Comparison of ENCODE assay signal across 24 cellular contexts in genomic region chr7:12423995-12424745, GRCh38. TPM values are rescaled to one million over a fixed set of nuclear protein-coding genes. Genes with fewer than 3 reads are reported as not detected.
DNase-seq lines count a peak whose midpoint lies in the region; ATAC-seq, FAIRE-seq and TF ChIP-seq lines count a peak whose summit lies in the region.
"Had no signal": no experiment of that assay in that cellular context is flagged by ENCODE, and none has a peak within 500 bp of the region (broad histone marks: within the 10 kb centered on the region; RNA-seq: fewer than 3 reads in every experiment).

No MANE protein-coding gene starts in this region.

- no peak overlapping the region for H3K4me3 ChIP-seq in CD8-positive, alpha-beta memory T cell (ENCODE audit: low read length)
- H3K4me3 ChIP-seq: thoracic aorta had no signal

- H3K9me3 ChIP-seq in CD8-positive, alpha-beta memory T cell (ENCODE audit: low read length), result no peaks in the 10 kb centered on the region
- H3K9me3 ChIP-seq: thoracic aorta had no signal

- H3K27me3 Mint-ChIP-seq in WTC11 (ENCODE audit: low read depth) (no peaks in the 10 kb centered on the region), glutamatergic neuron (ENCODE audit: unreplicated experiment) (peaks cover 3% of the 10 kb centered on the region)
- peaks cover 1 to 12% of the 10 kb centered on the region in 2 donors for H3K27me3 Mint-ChIP-seq in CD8-positive, alpha-beta memory T cell
- H3K27me3 Mint-ChIP-seq: IgD-negative memory B cell had no signal

- CTCF ChIA-PET in WTC11 (lab: Charles Lee), result interaction anchor here (0.8 to 1.9 kb wide), 6 partner anchors 9 to 70 kb away, joined by 3 to 7 read pairs (median 6); partner anchors contain the start of gene VWDE
- CTCF ChIA-PET in CD8-positive, alpha-beta memory T cell (lab: Charles Lee), result no interaction called here

- H3K27ac ChIP-seq in CD8-positive, alpha-beta memory T cell (ENCODE audit: low read depth, low read length), result no peak overlapping the region
- H3K27ac ChIP-seq: 22Rv1, C4-2B, thoracic aorta, WERI-Rb-1 had no signal

- H3K4me3 Mint-ChIP-seq in WTC11, result peak overlapping the region; percentile 53
- peak overlapping the region; percentile 8 for H3K4me3 Mint-ChIP-seq in glutamatergic neuron (ENCODE audit: unreplicated experiment)
- no peak overlapping the region for H3K4me3 Mint-ChIP-seq in CD8-positive, alpha-beta memory T cell
- H3K4me3 Mint-ChIP-seq: activated CD8-positive, alpha-beta T cell treated with anti-CD3 and anti-CD28 coated beads, Interleukin-2, amount 10 ng/mL, durations not matched to agents 7 days and 5 days; activated naive CD8-positive, alpha-beta T cell; IgD-negative memory B cell had no signal

- peak; percentile 97 for ATAC-seq in WTC11
- ATAC-seq: activated CD8-positive, alpha-beta T cell treated with anti-CD3 and anti-CD28 coated beads, Interleukin-2, amount 10 ng/mL, durations not matched to agents 7 days and 5 days; esophagus mucosa had no signal

- DNase-seq in DMS 273 (lab: John Stamatoyannopoulos, UW; ENCODE audit: unreplicated experiment) (peak; percentile 61), DMS 273 treated with DMSO at 0.1 percent for 48 hours (lab: John Stamatoyannopoulos, UW) (no peak), WTC11 (ENCODE audit: low spot score) (peak; percentile 80), glutamatergic neuron (no peak), D721Med (ENCODE audit: insufficient read length, low spot score) (no peak), HTR-8/SVneo (ENCODE audit: insufficient read length, low spot score) (no peak), cerebellum (ENCODE audit: low spot score) (no peak)
- no peak for DNase-seq in CD8-positive, alpha-beta memory T cell
- DNase-seq: activated CD8-positive, alpha-beta T cell treated with anti-CD3 and anti-CD28 coated beads, Interleukin-2, amount 10 ng/mL, durations not matched to agents 7 days and 5 days; activated T-cell treated with anti-CD3 and anti-CD28 coated beads, Interleukin-2, amount 50 U/mL, for 48 hours; head of caudate nucleus; midbrain; NCI-H1930; NCI-H510A treated with DMSO at 0.1 percent for 48 hours; SHP77 treated with DMSO at 0.1 percent for 48 hours; WERI-Rb-1 had no signal

- peaks cover 21% of the 10 kb centered on the region for H3K9me3 Mint-ChIP-seq in WTC11
- H3K9me3 Mint-ChIP-seq in glutamatergic neuron (ENCODE audit: unreplicated experiment), result peaks cover 11% of the 10 kb centered on the region
- peaks cover 0 to 10% (median 2%) of the 10 kb centered on the region in 5 donors for H3K9me3 Mint-ChIP-seq in CD8-positive, alpha-beta memory T cell

- no peaks in the 10 kb centered on the region for H3K27me3 ChIP-seq in CD8-positive, alpha-beta memory T cell (ENCODE audit: insufficient read depth, low read length, poor library complexity, severe bottlenecking)

- no peaks in the 10 kb centered on the region for H3K36me3 ChIP-seq in CD8-positive, alpha-beta memory T cell (ENCODE audit: insufficient read depth, low read length)
- H3K36me3 ChIP-seq: thoracic aorta, WERI-Rb-1 had no signal

- POLR2A ChIA-PET in WTC11 (lab: Charles Lee), result interaction anchor here (1.2 to 2.0 kb wide), 2 partner anchors 10 to 20 kb away, joined by 3 to 10 read pairs; partner anchors contain the start of gene VWDE
- POLR2A ChIA-PET in CD8-positive, alpha-beta memory T cell (lab: Charles Lee), result no interaction called here

- H3K4me1 Mint-ChIP-seq in WTC11, result peaks cover 39% of the 10 kb centered on the region
- H3K4me1 Mint-ChIP-seq in glutamatergic neuron (ENCODE audit: low read depth, unreplicated experiment), result peaks cover 3% of the 10 kb centered on the region
- no peaks in the 10 kb centered on the region for H3K4me1 Mint-ChIP-seq in CD8-positive, alpha-beta memory T cell
- H3K4me1 Mint-ChIP-seq: IgD-negative memory B cell had no signal

- TF ChIP-seq CTCF in WTC11 (IDR thresholded peaks at IDR 0.05) (no peak), glutamatergic neuron (IDR thresholded peaks at IDR 0.05; ENCODE audit: partially characterized antibody, unreplicated experiment) (no peak), D721Med (IDR thresholded peaks at IDR 0.05; ENCODE audit: insufficient read depth, missing control alignments) (no peak)

- FAIRE-seq in D721Med (lab: Jason Lieb, UNC) (no peak), HTR-8/SVneo (lab: Jason Lieb, UNC) (no peak)
- FAIRE-seq: bronchial epithelial cell had no signal

- H3K36me3 Mint-ChIP-seq in WTC11 (peaks cover 29% of the 10 kb centered on the region), glutamatergic neuron (ENCODE audit: unreplicated experiment) (peaks cover under 1% of the 10 kb centered on the region)
- H3K36me3 Mint-ChIP-seq in CD8-positive, alpha-beta memory T cell, result no peaks in the 10 kb centered on the region
- H3K36me3 Mint-ChIP-seq: activated naive CD8-positive, alpha-beta T cell; IgD-negative memory B cell had no signal

- no peaks in the 10 kb centered on the region for H3K4me1 ChIP-seq in CD8-positive, alpha-beta memory T cell (ENCODE audit: insufficient read depth, low read length)

- H3K27ac Mint-ChIP-seq in WTC11 (peak overlapping the region; percentile 98), glutamatergic neuron (ENCODE audit: unreplicated experiment) (no peak overlapping the region)
- H3K27ac Mint-ChIP-seq in CD8-positive, alpha-beta memory T cell, result no peak overlapping the region
- H3K27ac Mint-ChIP-seq: activated CD8-positive, alpha-beta T cell treated with anti-CD3 and anti-CD28 coated beads, Interleukin-2, amount 10 ng/mL, durations not matched to agents 7 days and 5 days; activated naive CD8-positive, alpha-beta T cell; IgD-negative memory B cell had no signal

TF ChIP-seq in WTC11, 78 proteins besides CTCF, POLR2A, EP300 and RAD21 (continues in another document):
- TF ChIP-seq USF1 (CRISPR knock-in tag; IDR thresholded peaks at IDR 0.05), result peak; percentile 45
- no peak for TF ChIP-seq ZNF671 (CRISPR knock-in tag; IDR thresholded peaks at IDR 0.05)
- TF ChIP-seq E2F1 (CRISPR knock-in tag; IDR thresholded peaks at IDR 0.05), result no peak
- 0 out of 2 replicates have a peak, but pooled peaks have one; percentile 15 for TF ChIP-seq TEAD1 (CRISPR knock-in tag; IDR thresholded peaks at IDR 0.05)
- no peak for TF ChIP-seq MLX (CRISPR knock-in tag; IDR thresholded peaks at IDR 0.05)
- TF ChIP-seq HMGA2 (CRISPR knock-in tag; IDR thresholded peaks at IDR 0.05), result no peak
- no peak for TF ChIP-seq IRF1 (CRISPR knock-in tag; IDR thresholded peaks at IDR 0.05)
- TF ChIP-seq MXD4 (CRISPR knock-in tag; IDR thresholded peaks at IDR 0.05; ENCODE audit: borderline replicate concordance), result no peak
- TF ChIP-seq FOXK1 (CRISPR knock-in tag; IDR thresholded peaks at IDR 0.05), result peak; percentile 46; the same call in 1 of the 2 replicates
- TF ChIP-seq ZNF219 (CRISPR knock-in tag; IDR thresholded peaks at IDR 0.05; ENCODE audit: borderline replicate concordance), result no peak
- TF ChIP-seq MYBL2 (CRISPR knock-in tag; IDR thresholded peaks at IDR 0.05), result no peak
- TF ChIP-seq MAX (CRISPR knock-in tag; IDR thresholded peaks at IDR 0.05), result peak; percentile 94
- no peak for TF ChIP-seq ZNF416 (CRISPR knock-in tag; IDR thresholded peaks at IDR 0.05)

RNA-seq across cellular contexts. Expression of gene VWDE, which starts 20.5 kb away (rescaled TPM):
- total RNA-seq in WTC11 (2021) (21.0 to 25.1 TPM (median 23.1 TPM) in 3 replicates), glutamatergic neuron (ENCODE audit: unreplicated experiment) (12.4 TPM), cerebellum (7.2 TPM)
- under 1 TPM; 0.55 to 0.71 TPM for total RNA-seq in CD8-positive, alpha-beta memory T cell
- 0.25 TPM for polyA plus RNA-seq in CD8-positive, alpha-beta memory T cell
- total RNA-seq: dermis blood vessel endothelial cell had no signal
- polyA plus RNA-seq: IgD-negative memory B cell had no signal

Comparison
In these comparisons a context has a peak if more than half of its experiments do, and no peak if none do; other contexts are left out.
1. DNase-seq: peak in DMS 273 (single experiment) and WTC11 (single experiment); none in DMS 273 treated with DMSO at 0.1 percent for 48 hours (single experiment), glutamatergic neuron (single experiment), D721Med (single experiment), HTR-8/SVneo (single experiment), CD8-positive, alpha-beta memory T cell (0 of 5) and cerebellum (single experiment).
2. H3K4me3 Mint-ChIP-seq: peak in WTC11 (single experiment) and glutamatergic neuron (single experiment); none in CD8-positive, alpha-beta memory T cell (0 of 7).